8 cellular contexts compared by ENCODE assay signal in genomic region chr14:102362545-102363181, GRCh38. TPM values are rescaled to one million over a fixed set of nuclear protein-coding genes. Genes with fewer than 3 reads are reported as not detected.
A peak's percentile ranks its signal among the peaks of the same experiment; 100 is the strongest.
DNase-seq lines count a peak whose midpoint lies in the region; ATAC-seq and TF ChIP-seq lines count a peak whose summit lies in the region.

CINP (minus strand) TSS chr14:102362890; CDS start chr14:102362851, 39 bp downstream.
TECPR2 (plus strand) TSS chr14:102362941; CDS start chr14:102376722, 13,781 bp downstream.

- no peaks in the 10 kb centered on the region for H3K27me3 Mint-ChIP-seq in activated T-cell treated with anti-CD3 and anti-CD28 coated beads, Interleukin-2, amount 50 U/mL, for 4 hours (ENCODE audit: low read depth)

- ATAC-seq in GM21723 (IDR thresholded peaks at IDR 0.05; ENCODE audit: unreplicated experiment) (peak; percentile 88), esophagus mucosa (peak; percentile 97)
- ATAC-seq in activated T-cell treated with anti-CD3 and anti-CD28 coated beads, Interleukin-2, amount 50 U/mL, for 4 hours = peak; percentile 81 to 85

- H3K27me3 ChIP-seq in muscle layer of colon (ENCODE audit: control insufficient read depth in 1 of 2, insufficient read depth in 2 of 2, low read length in 2 of 2) = no peaks in the 10 kb centered on the region

- peaks cover 32% of the 10 kb centered on the region for H3K4me1 Mint-ChIP-seq in activated T-cell treated with anti-CD3 and anti-CD28 coated beads, Interleukin-2, amount 50 U/mL, for 4 hours (ENCODE audit: low read depth)

- H3K9me3 ChIP-seq in muscle layer of colon (ENCODE audit: low read length) = no peaks in the 10 kb centered on the region

- peak within 1 kb of the TSS; percentile 99 for H3K4me3 ChIP-seq in muscle layer of colon (ENCODE audit: low read depth in 1 of 2, low read length in 2 of 2)

- peaks cover 8% of the 10 kb centered on the region for H3K36me3 ChIP-seq in muscle layer of colon (ENCODE audit: insufficient read depth, low read length)

- H3K4me3 Mint-ChIP-seq in activated T-cell treated with anti-CD3 and anti-CD28 coated beads, Interleukin-2, amount 50 U/mL, for 4 hours = peak within 1 kb of the TSS; percentile 95

- H3K9ac ChIP-seq in muscle layer of colon (ENCODE audit: low read length) = peak within 1 kb of the TSS; percentile 96

- no peaks in the 10 kb centered on the region for H3K9me3 Mint-ChIP-seq in activated T-cell treated with anti-CD3 and anti-CD28 coated beads, Interleukin-2, amount 50 U/mL, for 4 hours

- peak; percentile 97 for DNase-seq in DMS53 (lab: John Stamatoyannopoulos, UW)
- DNase-seq in KG1 (lab: John Stamatoyannopoulos, UW) = peak; percentile 75
- peak; percentile 96 for DNase-seq in activated T-cell treated with anti-CD3 and anti-CD28 coated beads, Interleukin-2, amount 50 U/mL, for 4 hours
- peak; percentile 96 to 97 for DNase-seq in stimulated activated CD8-positive, alpha-beta memory T cell treated with anti-CD3 and anti-CD28 coated beads, Interleukin-7, amount 100 ng/mL, for 1 hour (ENCODE audit: low read depth in 2 of 2)

- peaks cover 29% of the 10 kb centered on the region for H3K4me1 ChIP-seq in muscle layer of colon (ENCODE audit: insufficient read depth, low read length)

- H3K27ac ChIP-seq in muscle layer of colon (ENCODE audit: low read depth, low read length) = peak within 1 kb of the TSS; percentile 97

- H3K36me3 Mint-ChIP-seq in activated T-cell treated with anti-CD3 and anti-CD28 coated beads, Interleukin-2, amount 50 U/mL, for 4 hours (ENCODE audit: insufficient read depth) = peaks cover 7% of the 10 kb centered on the region

TF ChIP-seq in PFSK-1, 5 proteins besides CTCF, POLR2A, EP300 and RAD21:
- peak; percentile 68; the same call in 1 of the 2 replicates for TF ChIP-seq TAF1 (IDR thresholded peaks at IDR 0.05; ENCODE audit: borderline replicate concordance, insufficient read depth, low read length)
- TF ChIP-seq REST (IDR thresholded peaks at IDR 0.05; ENCODE audit: insufficient read depth in 1 of 2, low read depth in 2 of 2, low read length in 2 of 2) = no peak
- peak; percentile 57 for TF ChIP-seq POLR2AphosphoS5 (IDR thresholded peaks at IDR 0.05; ENCODE audit: low read depth, low read length)
- TF ChIP-seq SIN3A (IDR thresholded peaks at IDR 0.05; ENCODE audit: borderline replicate concordance, insufficient read depth, low read length) = no peak
- peak; percentile 47 for TF ChIP-seq FOXP2 (optimal IDR thresholded peaks at IDR 0.05; ENCODE audit: borderline replicate concordance, extremely low read depth, extremely low read length, insufficient read depth)

RNA-seq across cellular contexts. Expression of gene CINP, which starts in this region (rescaled TPM):
- polyA plus RNA-seq in PFSK-1 (2012; ENCODE audit: insufficient read length, low read depth) = 26.0 TPM
- 10 to 100 TPM; 57.7 to 63.9 (median 58.4) TPM for total RNA-seq in activated T-cell treated with anti-CD3 and anti-CD28 coated beads, Interleukin-2, amount 50 U/mL, for 4 hours
- 29.6 TPM for total RNA-seq in esophagus mucosa

RNA-seq across cellular contexts. Expression of gene TECPR2, which starts in this region (rescaled TPM):
- 9.0 TPM for polyA plus RNA-seq in PFSK-1 (2012; ENCODE audit: insufficient read length, low read depth)
- total RNA-seq in activated T-cell treated with anti-CD3 and anti-CD28 coated beads, Interleukin-2, amount 50 U/mL, for 4 hours = 1 to 10 TPM; 5.5 to 6.7 (median 5.6) TPM
- total RNA-seq in esophagus mucosa = 10.9 TPM

Comparison
In these comparisons a context has a peak if more than half of its experiments do, and no peak if none do; other contexts are left out.
1. Peak in every context shown above with its lines: DNase-seq, ATAC-seq, H3K4me3 ChIP-seq and H3K27ac ChIP-seq.